9 cellular contexts compared by ENCODE assay signal in genomic region chr21:42653492-42654061, GRCh38. TPM values are rescaled to one million over a fixed set of nuclear protein-coding genes. Genes with fewer than 3 reads are reported as not detected.
DNase-seq lines count a peak whose midpoint lies in the region; ATAC-seq and TF ChIP-seq lines count a peak whose summit lies in the region.
"Had no signal": no experiment of that assay in that cellular context is flagged by ENCODE, and none has a peak within 500 bp of the region (broad histone marks: within the 10 kb centered on the region; RNA-seq: fewer than 3 reads in every experiment).

Gene PDE9A (plus strand): TSS chr21:42653621. CDS start chr21:42653815, 194 bp downstream.

- H3K27ac ChIP-seq in DND-41 (ENCODE audit: low read length): no peak within 1 kb of the TSS
- H3K27ac ChIP-seq in angular gyrus (ENCODE audit: low read depth, low read length): peak within 1 kb of the TSS; percentile 67
- H3K27ac ChIP-seq: HL-60 had no signal

- peak within 1 kb of the TSS; percentile 78 for H3K4me3 Mint-ChIP-seq in stimulated activated memory B cell treated with anti-CD40 and anti-IgM and Interleukin-4, amounts not matched to agents 10 μg/mL and 1 μg/mL and 100 μg/mL, for 72 hours

- H3K4me3 ChIP-seq in DND-41 (ENCODE audit: low read depth in 1 of 2, low read length in 2 of 2): peak within 1 kb of the TSS in 1 of 2 experiments; percentile 55; a peak in 2 of 4 replicates
- H3K4me3 ChIP-seq in kidney epithelial cell (ENCODE audit: low read depth, low read length): peak within 1 kb of the TSS; percentile 35

- DNase-seq in DND-41 (peak; percentile 59), NCI-H748 (lab: John Stamatoyannopoulos, UW; ENCODE audit: unreplicated experiment) (peak; percentile 79), kidney epithelial cell (ENCODE audit: low read depth) (no peak)

- H3K36me3 Mint-ChIP-seq in stimulated activated memory B cell treated with anti-CD40 and anti-IgM and Interleukin-4, amounts not matched to agents 10 μg/mL and 1 μg/mL and 100 μg/mL, for 72 hours: no peaks in the 10 kb centered on the region

- H3K27ac Mint-ChIP-seq in stimulated activated memory B cell treated with anti-CD40 and anti-IgM and Interleukin-4, amounts not matched to agents 10 μg/mL and 1 μg/mL and 100 μg/mL, for 72 hours: peak within 1 kb of the TSS; percentile 50

- ATAC-seq in DND-41 (ENCODE audit: insufficient read depth, low read depth) (peak; percentile 76), GM18502 (IDR thresholded peaks at IDR 0.05; ENCODE audit: poor library complexity, unreplicated experiment) (no peak), GM18511 (IDR thresholded peaks at IDR 0.05; ENCODE audit: unreplicated experiment) (no peak), GM18520 (IDR thresholded peaks at IDR 0.05; ENCODE audit: unreplicated experiment) (no peak)
- ATAC-seq in stimulated activated memory B cell treated with anti-CD40 and anti-IgM and Interleukin-4, amounts not matched to agents 10 μg/mL and 1 μg/mL and 100 μg/mL, for 72 hours: no peak

- H3K79me2 ChIP-seq in DND-41 (ENCODE audit: insufficient read depth, low read length): no peaks in the 10 kb centered on the region

- TF ChIP-seq CTCF in DND-41 (IDR thresholded peaks at IDR 0.05; ENCODE audit: borderline replicate concordance, extremely low read depth, low read length, poor library complexity, severe bottlenecking): no peak
- no peak for TF ChIP-seq CTCF in kidney epithelial cell (IDR thresholded peaks at IDR 0.05; ENCODE audit: insufficient read depth, low read length, poor library complexity, severe bottlenecking)

- H3K9me3 Mint-ChIP-seq in stimulated activated memory B cell treated with anti-CD40 and anti-IgM and Interleukin-4, amounts not matched to agents 10 μg/mL and 1 μg/mL and 100 μg/mL, for 72 hours: no peaks in the 10 kb centered on the region

- H3K4me2 ChIP-seq in DND-41 (ENCODE audit: insufficient read depth, low read length): peak within 1 kb of the TSS; percentile 83

- peak within 1 kb of the TSS; percentile 45; the same call in 1 of the 2 replicates for H2AFZ ChIP-seq in DND-41 (ENCODE audit: low read depth, low read length)

- peaks cover 40% of the 10 kb centered on the region for H3K4me1 Mint-ChIP-seq in stimulated activated memory B cell treated with anti-CD40 and anti-IgM and Interleukin-4, amounts not matched to agents 10 μg/mL and 1 μg/mL and 100 μg/mL, for 72 hours

- peaks cover 67% of the 10 kb centered on the region for H3K27me3 Mint-ChIP-seq in stimulated activated memory B cell treated with anti-CD40 and anti-IgM and Interleukin-4, amounts not matched to agents 10 μg/mL and 1 μg/mL and 100 μg/mL, for 72 hours

- H4K20me1 ChIP-seq in DND-41 (ENCODE audit: insufficient read depth, low read length): peaks cover 51% of the 10 kb centered on the region

- H3K9me3 ChIP-seq in DND-41 (ENCODE audit: insufficient read depth, low read length, severe bottlenecking): no peaks in the 10 kb centered on the region

- H3K27me3 ChIP-seq in DND-41 (ENCODE audit: insufficient read depth, low read length, poor library complexity) (peaks cover 35% of the 10 kb centered on the region), kidney epithelial cell (ENCODE audit: control insufficient read depth, insufficient read depth, low read length) (peaks cover 71% of the 10 kb centered on the region)

- H3K9ac ChIP-seq in DND-41 (ENCODE audit: low read depth, low read length): peak within 1 kb of the TSS; percentile 43

- H3K4me1 ChIP-seq in DND-41 (ENCODE audit: insufficient read depth, low read length): peaks cover 24% of the 10 kb centered on the region

- no peaks in the 10 kb centered on the region for H3K36me3 ChIP-seq in DND-41 (ENCODE audit: insufficient read depth, low read length)
- no peaks in the 10 kb centered on the region for H3K36me3 ChIP-seq in kidney epithelial cell (ENCODE audit: control insufficient read depth, insufficient read depth, low read length)

RNA-seq across cellular contexts. Expression of gene PDE9A, which starts in this region (rescaled TPM):
- total RNA-seq in kidney epithelial cell: 3.9 and 4.2 TPM in 2 replicates
